Comparison of ENCODE assay signal across 33 cellular contexts in the genomic region with DNA sequence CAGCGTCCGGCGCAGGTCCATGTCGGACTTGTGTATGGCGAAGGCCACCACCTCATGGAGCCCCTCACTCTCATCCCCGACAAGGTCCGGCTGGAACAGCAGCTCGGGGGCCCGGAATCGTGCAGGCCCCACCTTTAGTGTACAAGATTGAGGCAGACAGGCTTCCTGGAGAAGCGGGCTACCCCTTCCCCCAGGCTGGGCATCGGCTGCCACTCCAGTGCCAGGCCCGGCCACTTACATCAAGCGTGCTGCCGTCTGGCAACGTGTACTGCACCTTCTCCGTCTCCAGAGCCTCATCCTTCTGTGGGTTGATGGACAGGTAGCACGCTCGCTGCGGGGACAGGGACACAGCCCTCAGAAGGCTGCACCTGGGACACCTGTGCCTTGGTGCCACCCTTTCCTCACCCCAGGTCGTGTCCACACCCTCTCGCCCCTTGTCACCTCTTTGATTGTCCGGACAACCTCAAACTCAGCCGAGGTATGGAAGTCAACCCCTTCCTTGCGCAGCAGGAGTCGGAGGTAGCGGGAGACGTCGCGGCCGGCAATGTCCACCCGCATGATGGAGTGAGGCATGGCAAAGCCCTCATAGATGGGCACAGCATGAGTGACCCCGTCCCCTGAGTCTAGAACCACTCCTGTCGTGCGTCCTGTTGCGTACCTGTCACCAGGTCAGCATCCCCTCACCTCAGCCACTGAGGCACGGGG. TPM values are rescaled to one million over a fixed set of nuclear protein-coding genes. Genes with fewer than 3 reads are reported as not detected.
DNase-seq lines count a peak whose midpoint lies in the region; ATAC-seq lines count a peak whose summit lies in the region.
"Had no signal": no experiment of that assay in that cellular context is flagged by ENCODE, and none has a peak within 500 bp of the region (broad histone marks: within the 10 kb centered on the region; RNA-seq: fewer than 3 reads in every experiment).

No MANE protein-coding gene starts in this region.

- H3K18ac ChIP-seq in neuronal stem cell (ENCODE audit: low read length): no peak overlapping the region

- peaks cover 47 to 72% of the 10 kb centered on the region in 2 donors for H3K36me3 ChIP-seq in neuronal stem cell (replicated peaks in 1 of 2; ENCODE audit: control insufficient read depth in 2 of 2, insufficient read depth in 2 of 2, low read length in 2 of 2)

- H3K4me2 ChIP-seq in neuronal stem cell (ENCODE audit: insufficient read depth, low read length, poor library complexity, severe bottlenecking): no peak overlapping the region
- H3K4me2 ChIP-seq: hepatocyte had no signal

- H3K14ac ChIP-seq in neuronal stem cell (ENCODE audit: low read length): no peak overlapping the region

- H3K9me3 ChIP-seq in neuronal stem cell (replicated peaks in 1 of 2; ENCODE audit: control insufficient read depth in 2 of 2, insufficient read depth in 1 of 2, low read depth in 1 of 2, low read length in 2 of 2): peaks cover 13 to 20% of the 10 kb centered on the region in 2 donors
- H3K9me3 ChIP-seq: colonic mucosa, lower lobe of right lung, psoas muscle, sigmoid colon had no signal

- peaks cover 5 to 52% of the 10 kb centered on the region in 2 donors for H3K36me3 Mint-ChIP-seq in activated naive CD4-positive, alpha-beta T cell treated with anti-CD3 and anti-CD28 coated beads, Interleukin-2, amount 50 U/mL, for 72 hours

- H3K9me3 Mint-ChIP-seq in activated naive CD4-positive, alpha-beta T cell treated with anti-CD3 and anti-CD28 coated beads, Interleukin-2, amount 50 U/mL, for 72 hours: no peaks in the 10 kb centered on the region
- H3K9me3 Mint-ChIP-seq: activated naive CD8-positive, alpha-beta T cell treated with anti-CD3 and anti-CD28 coated beads, Interleukin-2, amount 50 U/mL, for 24 hours; T-cell had no signal

- H2BK5ac ChIP-seq in neuronal stem cell (ENCODE audit: low read length): no peak overlapping the region

- H2BK120ac ChIP-seq in neuronal stem cell (ENCODE audit: low read depth, low read length): no peak overlapping the region

- WGBS in neuronal stem cell (ENCODE audit: extremely low coverage in 2 of 2, insufficient read length in 2 of 2, insufficient replicate concordance in 1 of 2), 2 donors: no CpG with 5 or more reads among the region's 37 CpGs

- no peak overlapping the region for H2AK5ac ChIP-seq in neuronal stem cell (ENCODE audit: low read depth, low read length)

- peaks cover 21% of the 10 kb centered on the region for H3K79me1 ChIP-seq in neuronal stem cell (ENCODE audit: low read depth, low read length)

- no peak overlapping the region for H3K27ac ChIP-seq in neuronal stem cell (replicated peaks; ENCODE audit: low read length)
- H3K27ac ChIP-seq: colonic mucosa, epithelial cell of prostate, hepatocyte, lower lobe of right lung, psoas muscle, sigmoid colon, tibial artery, WERI-Rb-1 had no signal

- no peak for ATAC-seq in activated naive CD4-positive, alpha-beta T cell treated with anti-CD3 and anti-CD28 coated beads, Interleukin-2, amount 50 U/mL, for 72 hours
- no peak for ATAC-seq in HG03045 (IDR thresholded peaks at IDR 0.05; ENCODE audit: unreplicated experiment)
- ATAC-seq: activated naive CD8-positive, alpha-beta T cell treated with anti-CD3 and anti-CD28 coated beads, Interleukin-2, amount 50 U/mL, for 24 hours; lower lobe of right lung; naive thymus-derived CD4-positive, alpha-beta T cell; psoas muscle; T-cell had no signal

- H3K4me3 ChIP-seq in neuronal stem cell (ENCODE audit: low read length in 2 of 2): peak overlapping the region in 1 of 2 donors; percentile 23
- H3K4me3 ChIP-seq: colonic mucosa, hepatocyte, lower lobe of right lung, psoas muscle, sigmoid colon, tibial artery had no signal

- no peak for DNase-seq in activated naive CD4-positive, alpha-beta T cell treated with anti-CD3 and anti-CD28 coated beads, Interleukin-2, amount 50 U/mL, for 72 hours (ENCODE audit: low spot score in 2 of 2)
- DNase-seq in activated naive CD4-positive, alpha-beta T cell treated with Interleukin-2 at 50 U/mL for 16 hours: no peak
- DNase-seq in neuronal stem cell (ENCODE audit: low spot score): no peak
- DNase-seq: activated CD4-positive, alpha-beta T cell treated with anti-CD3 and anti-CD28 coated beads for 4 hours; activated CD8-positive, alpha-beta memory T cell treated with anti-CD3 and anti-CD28 coated beads for 24 hours; activated effector memory CD4-positive, alpha-beta T cell treated with anti-CD3 and anti-CD28 coated beads, Interleukin-2, amount 50 U/mL, for 16 hours; activated naive CD8-positive, alpha-beta T cell treated with anti-CD3 and anti-CD28 coated beads, Interleukin-2, amount 50 U/mL, for 24 hours; activated T-cell treated with anti-CD3 and anti-CD28 coated beads for 4 hours; Calu3; colonic mucosa; DMS79 treated with DMSO at 0.1 percent for 48 hours; effector CD8-positive, alpha-beta T cell; GDM1; HCEC 1CT; lower lobe of right lung; midbrain; naive thymus-derived CD4-positive, alpha-beta T cell; NCI-H1436; NCI-H2081; NCI-H2227 treated with DMSO at 0.1 percent for 48 hours; NCI-H526 treated with DMSO at 0.1 percent for 48 hours; NK-92 treated with Interleukin-12 subunit alpha and Interleukin-12 subunit beta, amount 100 ng/mL, for 24 hours; psoas muscle; sigmoid colon; stimulated activated CD4-positive, alpha-beta T cell treated with anti-CD3 and anti-CD28 coated beads, Interleukin-12 subunit alpha, Interleukin-12 subunit beta, amount 100 ng/mL, for 4 hours; stimulated activated CD4-positive, alpha-beta T cell treated with anti-CD3 and anti-CD28 coated beads, Interleukin-2, amount 100 ng/mL, for 48 hours; T-cell; tibial artery; WERI-Rb-1 had no signal

- no peak overlapping the region for H2BK15ac ChIP-seq in neuronal stem cell (ENCODE audit: low read length)

- H3K23ac ChIP-seq in neuronal stem cell (ENCODE audit: low read depth, low read length, poor library complexity): peak overlapping the region; percentile 44

- H3K4me1 ChIP-seq in neuronal stem cell (ENCODE audit: control insufficient read depth in 2 of 2, insufficient read depth in 1 of 2, low read depth in 1 of 2, low read length in 2 of 2): peaks cover 8 to 12% of the 10 kb centered on the region in 2 donors

- H2AFZ ChIP-seq in neuronal stem cell (ENCODE audit: low read length): no peak overlapping the region
- H2AFZ ChIP-seq: hepatocyte had no signal

- H3K27me3 ChIP-seq in neuronal stem cell (ENCODE audit: control insufficient read depth in 3 of 3, insufficient read depth in 3 of 3, low read depth in 1 of 3, low read length in 3 of 3): no peaks in the 10 kb centered on the region
- H3K27me3 ChIP-seq: colonic mucosa, hepatocyte, sigmoid colon, tibial artery had no signal

- no peak overlapping the region for H3K9ac ChIP-seq in neuronal stem cell (ENCODE audit: low read depth, low read length, poor library complexity)

- H4K8ac ChIP-seq in neuronal stem cell (ENCODE audit: low read depth, low read length): no peak overlapping the region

- no peak overlapping the region for H4K91ac ChIP-seq in neuronal stem cell (ENCODE audit: low read depth, low read length, poor library complexity)

- H2BK12ac ChIP-seq in neuronal stem cell (ENCODE audit: low read length): no peak overlapping the region

- peak overlapping the region; percentile 19 to 44 for H3K27ac Mint-ChIP-seq in activated naive CD4-positive, alpha-beta T cell treated with anti-CD3 and anti-CD28 coated beads, Interleukin-2, amount 50 U/mL, for 72 hours
- H3K27ac Mint-ChIP-seq: activated naive CD8-positive, alpha-beta T cell treated with anti-CD3 and anti-CD28 coated beads, Interleukin-2, amount 50 U/mL, for 24 hours had no signal

- no peak overlapping the region for H3K4ac ChIP-seq in neuronal stem cell (ENCODE audit: low read length)

RNA-seq across cellular contexts. Expression of gene ACTR1B, which starts 5.7 kb away (rescaled TPM):
- total RNA-seq in activated naive CD4-positive, alpha-beta T cell treated with anti-CD3 and anti-CD28 coated beads, Interleukin-2, amount 50 U/mL, for 72 hours: 100 to 1,000 TPM in 1 of 2 donors, 10 to 100 TPM in 1; 77.0 to 124 TPM
- 58.1 TPM for polyA plus RNA-seq in neuronal stem cell (2013, experiment 1 of 2)
- polyA plus RNA-seq in neuronal stem cell (2013, experiment 2 of 2): 55.1 TPM

RNA-seq across cellular contexts. Expression of gene C2orf92, which starts 11.4 kb away (rescaled TPM):
- total RNA-seq in activated naive CD4-positive, alpha-beta T cell treated with anti-CD3 and anti-CD28 coated beads, Interleukin-2, amount 50 U/mL, for 72 hours: 10 to 100 TPM in 1 of 2 donors, 1 to 10 TPM in 1; 6.5 to 17.5 TPM
- 3.1 TPM for polyA plus RNA-seq in neuronal stem cell (2013, experiment 1 of 2)
- polyA plus RNA-seq in neuronal stem cell (2013, experiment 2 of 2): 3.7 TPM
- polyA plus RNA-seq: CD14-positive monocyte had no signal

RNA-seq across cellular contexts. Expression of gene COX5B, which starts 12.3 kb away (rescaled TPM):
- total RNA-seq in activated naive CD4-positive, alpha-beta T cell treated with anti-CD3 and anti-CD28 coated beads, Interleukin-2, amount 50 U/mL, for 72 hours: 100 to 1,000 TPM; 269 to 288 TPM
- polyA plus RNA-seq in neuronal stem cell (2013, experiment 1 of 2): 226 TPM
- 217 TPM for polyA plus RNA-seq in neuronal stem cell (2013, experiment 2 of 2)

RNA-seq across cellular contexts. Expression of gene ZAP70, which starts 55.2 kb away (rescaled TPM):
- total RNA-seq in activated naive CD4-positive, alpha-beta T cell treated with anti-CD3 and anti-CD28 coated beads, Interleukin-2, amount 50 U/mL, for 72 hours: 100 to 1,000 TPM; 164 to 235 TPM
- polyA plus RNA-seq in neuronal stem cell (2013, experiment 1 of 2): 0.08 TPM
- polyA plus RNA-seq in neuronal stem cell (2013, experiment 2 of 2): 0.06 TPM
- total RNA-seq: Calu3 had no signal
